9 cellular contexts compared by ENCODE assay signal in genomic region chrX:9988762-9989161, GRCh38. TPM values are rescaled to one million over a fixed set of nuclear protein-coding genes. Genes with fewer than 3 reads are reported as not detected.
DNase-seq lines count a peak whose midpoint lies in the region; ATAC-seq and TF ChIP-seq lines count a peak whose summit lies in the region.
"Had no signal": no experiment of that assay in that cellular context is flagged by ENCODE, and none has a peak within 500 bp of the region (broad histone marks: within the 10 kb centered on the region; RNA-seq: fewer than 3 reads in every experiment).

No MANE protein-coding gene starts in this region.

- no peak for ATAC-seq in HG02588 (IDR thresholded peaks at IDR 0.05; ENCODE audit: unreplicated experiment)

- H3K4me3 Mint-ChIP-seq in T-helper 2 cell treated with Interferon-gamma antibody and Interleukin-4, amounts not matched to agents 5 μg/mL and 100 μg/mL, for 36 hours, result no peak overlapping the region

- DNase-seq in G401 (ENCODE audit: low spot score) (peak; percentile 28), LNCaP clone FGC (ENCODE audit: low read depth) (no peak), cardiac fibroblast (ENCODE audit: low read depth in 2 of 2) (peak; percentile 31 to 35), osteoblast (ENCODE audit: insufficient read length, low spot score, missing footprints) (no peak), GM20000 (ENCODE audit: low spot score) (no peak)
- DNase-seq in T-helper 2 cell treated with Interferon-gamma antibody and Interleukin-4, amounts not matched to agents 5 μg/mL and 100 μg/mL, for 36 hours (ENCODE audit: low spot score), result no peak
- DNase-seq in stimulated activated CD4-positive, alpha-beta T cell treated with anti-CD3 and anti-CD28 coated beads, Interleukin-12 subunit alpha, Interleukin-12 subunit beta, amount 100 ng/mL, for 4 hours, result no peak
- DNase-seq: mesenchymal stem cell had no signal

- H3K27me3 ChIP-seq in osteoblast (ENCODE audit: insufficient read depth, low read length), result no peaks in the 10 kb centered on the region

- H3K27me3 Mint-ChIP-seq in T-helper 2 cell treated with Interferon-gamma antibody and Interleukin-4, amounts not matched to agents 5 μg/mL and 100 μg/mL, for 36 hours (ENCODE audit: low read depth), result peaks cover 5% of the 10 kb centered on the region

- H3K27ac Mint-ChIP-seq in T-helper 2 cell treated with Interferon-gamma antibody and Interleukin-4, amounts not matched to agents 5 μg/mL and 100 μg/mL, for 36 hours, result no peak overlapping the region

- H3K9me3 Mint-ChIP-seq in T-helper 2 cell treated with Interferon-gamma antibody and Interleukin-4, amounts not matched to agents 5 μg/mL and 100 μg/mL, for 36 hours, result no peaks in the 10 kb centered on the region

- no peaks in the 10 kb centered on the region for H4K20me1 ChIP-seq in osteoblast (ENCODE audit: insufficient read depth, low read length)

- no peaks in the 10 kb centered on the region for H3K36me3 Mint-ChIP-seq in T-helper 2 cell treated with Interferon-gamma antibody and Interleukin-4, amounts not matched to agents 5 μg/mL and 100 μg/mL, for 36 hours (ENCODE audit: low read depth)

- H3K4me1 ChIP-seq in osteoblast (ENCODE audit: insufficient read depth, low read length), result no peaks in the 10 kb centered on the region

- no peak overlapping the region for H3K4me2 ChIP-seq in osteoblast (ENCODE audit: insufficient read depth, low read length)

- H3K36me3 ChIP-seq in osteoblast (ENCODE audit: insufficient read depth, low read length), result no peaks in the 10 kb centered on the region

- H3K27ac ChIP-seq in osteoblast (ENCODE audit: low read depth, low read length), result no peak overlapping the region

- no peaks in the 10 kb centered on the region for H3K79me2 ChIP-seq in osteoblast (ENCODE audit: insufficient read depth, low read length)

- TF ChIP-seq CTCF in LNCaP clone FGC (IDR thresholded peaks at IDR 0.05; ENCODE audit: control insufficient read depth, extremely low read depth, insufficient read depth), result peak; percentile 43
- peak; percentile 47 for TF ChIP-seq CTCF in cardiac fibroblast (IDR thresholded peaks at IDR 0.05; ENCODE audit: low read depth, low read length)
- TF ChIP-seq CTCF in osteoblast (IDR thresholded peaks at IDR 0.05; ENCODE audit: extremely low read depth, low read depth, low read length), result peak; percentile 44
- TF ChIP-seq CTCF in GM20000 (IDR thresholded peaks at IDR 0.05; ENCODE audit: extremely low read depth, missing control alignments), result no peak

- H3K4me3 ChIP-seq in LNCaP clone FGC (ENCODE audit: low read depth, low read length) (no peak overlapping the region), cardiac fibroblast (replicated peaks in 1 of 2; ENCODE audit: low read depth in 2 of 2, low read length in 2 of 2) (no peak overlapping the region), osteoblast (ENCODE audit: insufficient read depth, low read length) (no peak overlapping the region)

- in situ Hi-C loops in G401 (cut with HindIII; ENCODE audit: low sequenced_read_pairs), result no loop called here

- no peak overlapping the region for H2AFZ ChIP-seq in osteoblast (ENCODE audit: low read length)

- H3K9me3 ChIP-seq in osteoblast (ENCODE audit: low read depth, low read length), result no peaks in the 10 kb centered on the region

- no peaks in the 10 kb centered on the region for H3K4me1 Mint-ChIP-seq in T-helper 2 cell treated with Interferon-gamma antibody and Interleukin-4, amounts not matched to agents 5 μg/mL and 100 μg/mL, for 36 hours (ENCODE audit: low read depth)

RNA-seq across cellular contexts. Expression of gene CLDN34, which starts 21.6 kb away (rescaled TPM):
- total RNA-seq in G401 (2014; rRNA removed; shearing (Covaris generic)), result not detected in 2 replicates
- under 0.01 TPM in 1 of 2 replicates, not detected in the other for total RNA-seq in osteoblast

Comparison
In these comparisons a context has a peak if more than half of its experiments do, and no peak if none do; other contexts are left out.
1. DNase-seq: peak in G401 (single experiment) and cardiac fibroblast (2 of 2); none in LNCaP clone FGC (single experiment), osteoblast (single experiment), GM20000 (single experiment), T-helper 2 cell treated with Interferon-gamma antibody and Interleukin-4, amounts not matched to agents 5 μg/mL and 100 μg/mL, for 36 hours (single experiment) and stimulated activated CD4-positive, alpha-beta T cell treated with anti-CD3 and anti-CD28 coated beads, Interleukin-12 subunit alpha, Interleukin-12 subunit beta, amount 100 ng/mL, for 4 hours (single experiment).